Comparison of ENCODE assay signal across 13 cellular contexts in genomic region chr5:141506381-141507155, GRCh38. TPM values are rescaled to one million over a fixed set of nuclear protein-coding genes. Genes with fewer than 3 reads are reported as not detected.
DNase-seq lines count a peak whose midpoint lies in the region; TF ChIP-seq lines count a peak whose summit lies in the region.
"Had no signal": no experiment of that assay in that cellular context is flagged by ENCODE, and none has a peak within 500 bp of the region (broad histone marks: within the 10 kb centered on the region; RNA-seq: fewer than 3 reads in every experiment).

No MANE protein-coding gene starts in this region.

- CTCF ChIA-PET in RWPE1 (lab: Yijun Ruan, JAX) = interaction anchor here (0.7 to 1.7 kb wide), 3 partner anchors 16 to 57 kb away, joined by 3 to 5 read pairs (median 3); no protein-coding TSS in a partner anchor

- H3K4me2 ChIP-seq in BLaER1 treated with 17β-estradiol and CSF1 and Interleukin-3, amounts not matched to agents 10 nM and 100 nM = peak overlapping the region; percentile 88 to 97 (median 94)

- H3K4me3 ChIP-seq in BLaER1 treated with 17β-estradiol and CSF1 and Interleukin-3, amounts not matched to agents 10 nM and 100 nM = peak overlapping the region in 8 of 10 experiments; percentile 49 to 69 (median 56); a peak in 12 of 20 replicates
- H3K4me3 ChIP-seq in skeletal muscle tissue (ENCODE audit: low read length in 3 of 3) = peak overlapping the region in 1 of 3 donors; percentile 24

- DNase-seq in RWPE1 (ENCODE audit: low spot score) = no peak
- DNase-seq in DMS79 treated with DMSO at 0.1 percent for 48 hours (lab: John Stamatoyannopoulos, UW) = no peak
- DNase-seq in dedifferentiated amniotic fluid mesenchymal stem cell (ENCODE audit: extremely low spot score) = no peak
- DNase-seq in central memory CD4-positive, alpha-beta T cell = no peak
- no peak for DNase-seq in activated CD4-positive, alpha-beta T cell treated with anti-CD3 and anti-CD28 coated beads for 48 hours
- DNase-seq: activated CD8-positive, alpha-beta memory T cell treated with anti-CD3 and anti-CD28 coated beads for 24 hours; activated naive CD4-positive, alpha-beta T cell; AML-193; EL; stimulated activated CD4-positive, alpha-beta T cell treated with anti-CD3 and anti-CD28 coated beads, Interleukin-15, amount 100 ng/mL, for 24 hours had no signal

- H3K27me3 ChIP-seq in BLaER1 treated with 17β-estradiol and CSF1 and Interleukin-3, amounts not matched to agents 10 nM and 100 nM = no peaks in the 10 kb centered on the region
- H3K27me3 ChIP-seq in layer of hippocampus (ENCODE audit: control insufficient read depth, insufficient read depth, low read length) (no peaks in the 10 kb centered on the region), skeletal muscle tissue (ENCODE audit: control insufficient read depth in 3 of 3, insufficient read depth in 3 of 3, low read length in 3 of 3) (no peaks in the 10 kb centered on the region)

- peak overlapping the region; percentile 58 to 100 (median 99); a peak in 21 of 22 replicates for H3K27ac ChIP-seq in BLaER1 treated with 17β-estradiol and CSF1 and Interleukin-3, amounts not matched to agents 10 nM and 100 nM
- peak overlapping the region; percentile 97 for H3K27ac ChIP-seq in RWPE1
- H3K27ac ChIP-seq in layer of hippocampus (ENCODE audit: low read depth, low read length) = peak overlapping the region; percentile 38
- H3K27ac ChIP-seq in skeletal muscle tissue (ENCODE audit: low read depth, low read length) = peak overlapping the region; percentile 75

- H3K4me1 ChIP-seq in BLaER1 treated with 17β-estradiol and CSF1 and Interleukin-3, amounts not matched to agents 10 nM and 100 nM = peaks cover 84 to 99% (median 93%) of the 10 kb centered on the region in 10 experiments
- H3K4me1 ChIP-seq in skeletal muscle tissue (ENCODE audit: control insufficient read depth in 3 of 3, insufficient read depth in 3 of 3, low read length in 3 of 3) = peaks cover 36 to 40% (median 37%) of the 10 kb centered on the region in 3 donors

- no peaks in the 10 kb centered on the region for H4K20me1 ChIP-seq in BLaER1 treated with 17β-estradiol and CSF1 and Interleukin-3, amounts not matched to agents 10 nM and 100 nM

- H3K36me3 ChIP-seq in BLaER1 treated with 17β-estradiol and CSF1 and Interleukin-3, amounts not matched to agents 10 nM and 100 nM = peaks cover 18 to 75% (median 53%) of the 10 kb centered on the region in 11 experiments; a peak in 20 of 22 replicates
- H3K36me3 ChIP-seq in skeletal muscle tissue (ENCODE audit: control insufficient read depth in 3 of 3, insufficient read depth in 3 of 3, low read length in 3 of 3) = peaks cover 18 to 21% (median 21%) of the 10 kb centered on the region in 3 donors

- H3K9me3 ChIP-seq in BLaER1 treated with 17β-estradiol and CSF1 and Interleukin-3, amounts not matched to agents 10 nM and 100 nM (replicated peaks in 1 of 11) = no peaks in the 10 kb centered on the region
- no peaks in the 10 kb centered on the region for H3K9me3 ChIP-seq in skeletal muscle tissue (ENCODE audit: control insufficient read depth in 3 of 3, low read length in 3 of 3)

- H3K9ac ChIP-seq in BLaER1 treated with 17β-estradiol and CSF1 and Interleukin-3, amounts not matched to agents 10 nM and 100 nM = peak overlapping the region; percentile 65 to 99 (median 95); a peak in 21 of 22 replicates
- peak overlapping the region in 2 of 3 donors; percentile 48 to 57 for H3K9ac ChIP-seq in skeletal muscle tissue (ENCODE audit: low read depth in 1 of 3, low read length in 3 of 3)

- TF ChIP-seq CTCF in RWPE1 (conservative IDR thresholded peaks at IDR 0.05; ENCODE audit: low read depth) = no peak

- POLR2A ChIA-PET in RWPE1 (lab: Yijun Ruan, JAX; ENCODE audit: low non-redundant PET) = no interaction called here

RNA-seq across cellular contexts. Expression of gene PCDHGC5, which starts 17.7 kb away (rescaled TPM):
- total RNA-seq in skeletal muscle tissue = 2.1 TPM

RNA-seq across cellular contexts. Expression of gene PCDHGC4, which starts 21.7 kb away (rescaled TPM):
- total RNA-seq in skeletal muscle tissue = 3.7 TPM

RNA-seq across cellular contexts. Expression of gene PCDHGC3, which starts 30.8 kb away (rescaled TPM):
- total RNA-seq in skeletal muscle tissue = 38.1 TPM

Comparison
In these comparisons a context has a peak if more than half of its experiments do, and no peak if none do; other contexts are left out.
1. H3K27ac ChIP-seq: peak in every context shown above with its lines; median percentile 99 in BLaER1 treated with 17β-estradiol and CSF1 and Interleukin-3, amounts not matched to agents 10 nM and 100 nM; 97 in RWPE1; 75 in skeletal muscle tissue; 38 in layer of hippocampus.